Comparison of ENCODE assay signal across 8 cellular contexts in the genomic region with DNA sequence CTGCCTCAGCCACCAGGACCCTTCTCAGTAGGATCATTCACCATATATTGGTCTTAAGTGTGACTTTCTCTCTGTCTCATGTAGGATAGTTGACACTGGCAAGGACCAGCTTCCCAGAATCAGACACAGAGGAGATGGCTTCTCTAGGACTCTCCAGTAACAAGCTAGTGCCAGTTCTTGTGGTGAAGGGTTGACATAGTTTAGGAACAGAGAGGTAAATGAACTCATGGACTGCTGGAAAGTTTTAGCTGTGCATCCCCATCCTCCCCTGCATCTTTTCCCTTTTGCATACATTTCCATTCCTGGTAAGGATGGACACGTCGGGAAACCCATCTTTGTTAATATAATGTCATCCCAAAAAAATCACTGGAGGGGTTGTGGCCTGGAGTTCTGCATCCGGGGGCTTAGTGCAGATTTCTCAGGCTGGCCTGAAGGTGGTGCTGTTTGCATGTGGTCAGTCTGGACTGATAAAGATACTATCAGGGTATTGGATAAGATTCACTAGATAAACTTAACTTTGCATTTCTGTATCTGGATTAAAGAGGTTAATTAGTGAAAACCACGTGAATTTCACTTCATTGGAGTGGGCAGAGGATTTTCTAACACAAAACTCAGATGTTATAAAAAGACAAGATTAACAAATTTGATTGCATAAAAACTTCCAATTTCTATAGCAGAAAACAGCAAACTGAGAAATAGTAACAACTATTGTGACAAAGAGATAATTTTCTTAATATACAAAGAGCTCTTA.
A peak's percentile ranks its signal among the peaks of the same experiment; 100 is the strongest.
DNase-seq lines count a peak whose midpoint lies in the region; ATAC-seq, FAIRE-seq and TF ChIP-seq lines count a peak whose summit lies in the region.

No MANE protein-coding gene starts in this region.

- H3K9me3 Mint-ChIP-seq in brain = peaks cover 0 to 16% (median 11%) of the 10 kb centered on the region in 5 experiments

- peak; percentile 86 for FAIRE-seq in islet of Langerhans (lab: Jason Lieb, UNC)

- H3K27ac Mint-ChIP-seq in brain = peak overlapping the region in 1 of 5 experiments; percentile 7

- peak; percentile 76 to 91 for TF ChIP-seq CTCF in brain (conservative IDR thresholded peaks at IDR 0.05)

- H3K4me1 Mint-ChIP-seq in brain = peaks cover 2% of the 10 kb centered on the region

- no peaks in the 10 kb centered on the region for H3K36me3 Mint-ChIP-seq in brain

- peak; percentile 62 for DNase-seq in DMS114 treated with DMSO at 0.1 percent for 48 hours (lab: John Stamatoyannopoulos, UW; ENCODE audit: unreplicated experiment)
- peak; percentile 68 for DNase-seq in HT-29 (ENCODE audit: low spot score)
- peak in 3 of 5 donors; percentile 20 to 43 (median 32) for DNase-seq in T-helper 1 cell
- peak; percentile 39 for DNase-seq in stimulated activated CD4-positive, alpha-beta T cell treated with anti-CD3 and anti-CD28 coated beads, Interleukin-2, amount 100 ng/mL, for 4 hours (ENCODE audit: low read depth)
- DNase-seq in COR-L47 (lab: John Stamatoyannopoulos, UW) = no peak

- H3K4me3 Mint-ChIP-seq in brain = no peak overlapping the region

- no peak for ATAC-seq in GM18520 (IDR thresholded peaks at IDR 0.05; ENCODE audit: unreplicated experiment)

- peaks cover 20% of the 10 kb centered on the region for H3K27me3 Mint-ChIP-seq in brain
